ENCODE assay signal across 8 cellular contexts in the genomic region with DNA sequence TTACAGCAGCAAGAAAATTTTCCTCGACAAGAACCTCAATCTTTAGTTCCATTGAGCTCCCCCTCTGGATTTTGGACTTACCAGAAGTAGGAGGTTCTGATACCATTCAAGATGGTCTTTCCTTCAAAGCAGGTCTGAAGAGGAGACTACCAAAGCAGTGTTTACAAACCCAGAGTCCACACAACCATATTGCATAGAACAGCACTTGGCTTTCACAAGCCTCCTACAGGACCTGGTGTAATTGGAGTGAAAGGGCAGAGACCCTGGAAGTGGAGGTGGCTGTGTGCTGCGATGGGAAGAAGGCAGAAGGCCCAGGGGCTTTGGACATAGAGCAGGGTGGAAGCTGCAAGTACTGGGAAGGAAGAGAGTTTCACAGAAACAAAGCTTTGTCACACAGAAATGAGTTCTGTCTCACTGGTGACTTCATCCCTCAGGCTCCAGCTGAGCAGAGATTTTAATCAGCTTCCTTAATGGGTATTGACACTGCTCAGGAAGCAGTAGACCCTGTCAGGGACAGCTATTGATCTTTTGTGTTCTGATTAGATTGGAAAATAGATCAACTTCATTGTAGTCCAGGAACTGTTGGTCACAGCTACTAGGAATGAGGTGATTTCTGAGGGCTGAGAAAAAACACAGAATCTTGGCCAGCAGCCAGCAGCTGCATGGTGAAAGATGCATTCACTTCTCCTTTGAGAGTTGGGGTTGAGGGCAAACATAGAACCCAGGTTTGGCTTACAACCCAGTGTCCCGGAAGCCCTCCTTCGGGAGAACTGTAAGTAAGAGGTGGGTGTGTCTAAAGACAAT.
A peak's percentile ranks its signal among the peaks of the same experiment; 100 is the strongest.
DNase-seq lines count a peak whose midpoint lies in the region; TF ChIP-seq lines count a peak whose summit lies in the region.

No MANE protein-coding gene starts in this region.

- no peaks in the 10 kb centered on the region for H3K36me3 ChIP-seq in mesendoderm (ENCODE audit: control insufficient read depth, insufficient read depth, low read length)

- peak; percentile 49; the same call in 1 of the 2 replicates for TF ChIP-seq EP300 in Ishikawa (IDR thresholded peaks at IDR 0.05; ENCODE audit: borderline replicate concordance)

- no peak for TF ChIP-seq CTCF in AG10803 (conservative IDR thresholded peaks at IDR 0.05; ENCODE audit: low read length)

- no peak overlapping the region for H3K4me2 ChIP-seq in mesendoderm (ENCODE audit: low read length)

- no peak overlapping the region for H3K23ac ChIP-seq in mesendoderm (ENCODE audit: low read length)

- no peak overlapping the region for H2BK120ac ChIP-seq in mesendoderm (ENCODE audit: low read depth, low read length)

- H3K4me3 ChIP-seq in AG10803 (ENCODE audit: low read length) (no peak overlapping the region), mesendoderm (ENCODE audit: low read length) (no peak overlapping the region)

- H4K5ac ChIP-seq in mesendoderm (ENCODE audit: low read length), result no peak overlapping the region

- H3K79me2 ChIP-seq in mesendoderm (ENCODE audit: control insufficient read depth, insufficient read depth, low read length), result no peaks in the 10 kb centered on the region

- no peak overlapping the region for H4K8ac ChIP-seq in mesendoderm (ENCODE audit: low read depth, low read length)

- H3K18ac ChIP-seq in mesendoderm (ENCODE audit: low read length), result peak overlapping the region; percentile 65

- H3K56ac ChIP-seq in mesendoderm (ENCODE audit: low read length), result peak overlapping the region; percentile 69

- peaks cover 21% of the 10 kb centered on the region for H3K4me1 ChIP-seq in mesendoderm (ENCODE audit: control insufficient read depth, low read depth, low read length)

- TF ChIP-seq RAD21 in Ishikawa (IDR thresholded peaks at IDR 0.05; ENCODE audit: low read depth), result no peak

- H2BK15ac ChIP-seq in mesendoderm (replicated peaks; ENCODE audit: low read depth), result no peak overlapping the region

- no peak overlapping the region for H3K4ac ChIP-seq in mesendoderm (ENCODE audit: low read depth, low read length)

- no CpG with 5 or more reads among the region's 4 CpGs for WGBS in mesendoderm (ENCODE audit: extremely low coverage, insufficient coverage, low lambda C conversion rate)

- peak overlapping the region; percentile 47 for H2BK5ac ChIP-seq in mesendoderm (ENCODE audit: low read length)

- no peaks in the 10 kb centered on the region for H3K27me3 ChIP-seq in mesendoderm (ENCODE audit: insufficient read depth, low read length, poor library complexity)

- DNase-seq in AG10803 (ENCODE audit: low read depth) (peak; percentile 34), astrocyte of the hippocampus (ENCODE audit: low read depth, low spot score) (peak; percentile 77), mesendoderm (peak; percentile 88), NCI-H2029 treated with DMSO at 0.1 percent for 48 hours (lab: John Stamatoyannopoulos, UW) (no peak), GDM1 (lab: John Stamatoyannopoulos, UW) (no peak), DMS114 treated with DMSO at 0.1 percent for 48 hours (lab: John Stamatoyannopoulos, UW; ENCODE audit: unreplicated experiment) (no peak)
- DNase-seq in stimulated activated naive CD4-positive, alpha-beta T cell treated with Interleukin-2 at 50 U/mL for 16 hours (lab: John Stamatoyannopoulos, UW), result no peak

- no peak overlapping the region for H3K9ac ChIP-seq in mesendoderm (ENCODE audit: low read length)

- H3K27ac ChIP-seq in mesendoderm (ENCODE audit: low read depth, low read length), result peak overlapping the region; percentile 73

- no peaks in the 10 kb centered on the region for H3K79me1 ChIP-seq in mesendoderm (ENCODE audit: low read length)

- no peak overlapping the region for H2AK5ac ChIP-seq in mesendoderm (ENCODE audit: low read length)

TF ChIP-seq in Ishikawa, 13 proteins besides CTCF, POLR2A, EP300 and RAD21:
- TF ChIP-seq TAF1 (IDR thresholded peaks at IDR 0.05; ENCODE audit: low read depth) (no peak), EGR1 (IDR thresholded peaks at IDR 0.05) (no peak), NFIC (IDR thresholded peaks at IDR 0.05) (peak; percentile 86), YY1 (IDR thresholded peaks at IDR 0.05; ENCODE audit: low read depth) (no peak), USF1 (IDR thresholded peaks at IDR 0.05) (no peak), FOXM1 (IDR thresholded peaks at IDR 0.05; ENCODE audit: borderline replicate concordance, low read depth) (no peak; the same call in 1 of the 2 replicates), TEAD4 (IDR thresholded peaks at IDR 0.05) (0 out of 2 replicates have a peak, but pooled peaks have one; percentile 12), ZBTB7A (IDR thresholded peaks at IDR 0.05; ENCODE audit: low read depth) (no peak), REST (IDR thresholded peaks at IDR 0.05; ENCODE audit: low read depth) (no peak), CEBPB (IDR thresholded peaks at IDR 0.05) (no peak), TCF12 (IDR thresholded peaks at IDR 0.05; ENCODE audit: low read depth) (peak; percentile 59; the same call in 1 of the 2 replicates), CREB1 (IDR thresholded peaks at IDR 0.05; ENCODE audit: low read depth) (no peak)
- TF ChIP-seq, protein P1, sequence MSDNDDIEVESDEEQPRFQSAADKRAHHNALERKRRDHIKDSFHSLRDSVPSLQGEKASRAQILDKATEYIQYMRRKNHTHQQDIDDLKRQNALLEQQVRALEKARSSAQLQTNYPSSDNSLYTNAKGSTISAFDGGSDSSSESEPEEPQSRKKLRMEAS (IDR thresholded peaks at IDR 0.05), result no peak

Comparison
In these comparisons a context has a peak if more than half of its experiments do, and no peak if none do; other contexts are left out.
1. DNase-seq: peak in AG10803 (single experiment), astrocyte of the hippocampus (single experiment) and mesendoderm (single experiment); none in NCI-H2029 treated with DMSO at 0.1 percent for 48 hours (single experiment), stimulated activated naive CD4-positive, alpha-beta T cell treated with Interleukin-2 at 50 U/mL for 16 hours (single experiment), GDM1 (single experiment) and DMS114 treated with DMSO at 0.1 percent for 48 hours (single experiment).